In the genomic region with DNA sequence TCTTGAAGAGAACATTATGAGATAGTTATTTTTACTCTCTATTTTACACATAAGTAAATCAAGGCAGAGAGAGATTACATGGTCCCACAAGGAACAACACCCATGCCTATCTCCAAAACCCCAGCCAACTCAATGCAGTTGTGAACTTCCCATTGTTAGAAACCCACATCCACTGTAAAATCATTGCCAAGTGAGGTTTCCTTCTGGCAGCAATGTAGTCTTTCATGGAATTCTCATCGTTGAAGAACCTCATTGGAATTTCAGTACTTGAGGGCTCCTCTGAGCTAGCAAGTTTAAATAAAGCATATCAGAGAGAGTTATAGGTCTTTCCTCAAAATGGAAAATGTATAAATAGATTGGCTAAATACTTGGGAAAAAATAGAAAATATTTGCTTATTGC, we compare ENCODE assay signal across 26 cellular contexts.
"Had no signal": no experiment of that assay in that cellular context is flagged by ENCODE, and none has a peak within 500 bp of the region (broad histone marks: within the 10 kb centered on the region; RNA-seq: fewer than 3 reads in every experiment).

No MANE protein-coding gene starts in this region.

- H3K4me1 ChIP-seq: esophagus muscularis mucosa, gastrocnemius medialis, parathyroid adenoma, right lobe of liver, suprapubic skin, transverse colon, upper lobe of right lung, uterus had no signal

- ATAC-seq: gastrocnemius medialis; left lobe of liver; mucosa of descending colon; natural killer cell treated with Interleukin-12 subunit alpha and Interleukin-12 subunit beta and Interleukin-15 and Interleukin-18, amount 100 ng/mL, for 72 hours; right lobe of liver; stimulated activated naive CD8-positive, alpha-beta T cell treated with anti-CD3 and anti-CD28 coated beads, Interleukin-15, amount 100 ng/mL, for 72 hours; upper lobe of right lung had no signal

- H3K4me2 ChIP-seq: smooth muscle cell had no signal

- H3K9ac ChIP-seq: parathyroid adenoma had no signal

- H2AFZ ChIP-seq: parathyroid adenoma had no signal

- H3K36me3 ChIP-seq: esophagus muscularis mucosa, gastrocnemius medialis, neutrophil, right lobe of liver, suprapubic skin, transverse colon, upper lobe of right lung, uterus had no signal

- DNase-seq: dermis blood vessel endothelial cell; effector memory CD4-positive, alpha-beta T cell; gastrocnemius medialis; head of caudate nucleus; kidney; mucosa of descending colon; naive B cell; right lobe of liver; stimulated activated CD4-positive, alpha-beta T cell treated with anti-CD3 and anti-CD28 coated beads, Interleukin-12 subunit alpha, Interleukin-12 subunit beta, amount 100 ng/mL, for 4 hours; stimulated activated CD4-positive, alpha-beta T cell treated with anti-CD3 and anti-CD28 coated beads, Interleukin-1b, Interleukin-23, amount 100 ng/mL, for 48 hours; stimulated activated CD4-positive, alpha-beta T cell treated with anti-CD3 and anti-CD28 coated beads, Interleukin-4, amount 100 ng/mL, for 1 hour; stimulated activated CD8-positive, alpha-beta memory T cell treated with anti-CD3 and anti-CD28 coated beads, Interleukin-4, amount 100 ng/mL, for 48 hours; stimulated activated naive CD4-positive, alpha-beta T cell; stimulated activated naive CD8-positive, alpha-beta T cell treated with anti-CD3 and anti-CD28 coated beads, Interleukin-15, amount 100 ng/mL, for 72 hours; transverse colon; upper lobe of right lung; uterus had no signal

- H3K27me3 ChIP-seq: esophagus muscularis mucosa, gastrocnemius medialis, neutrophil, right lobe of liver, suprapubic skin, transverse colon, upper lobe of right lung, uterus had no signal

- H3K27ac ChIP-seq: coronary artery, esophagus muscularis mucosa, gastrocnemius medialis, neutrophil, parathyroid adenoma, right lobe of liver, suprapubic skin, transverse colon, upper lobe of right lung, uterus had no signal

- H3K4me3 ChIP-seq: coronary artery, esophagus muscularis mucosa, gastrocnemius medialis, lung, mucosa of descending colon, right lobe of liver, smooth muscle cell, suprapubic skin, transverse colon, upper lobe of right lung, uterus had no signal

- H3K9me3 ChIP-seq: esophagus muscularis mucosa, gastrocnemius medialis, mucosa of descending colon, neutrophil, right lobe of liver, suprapubic skin, transverse colon, upper lobe of right lung, uterus had no signal
